16 cellular contexts compared by ENCODE assay signal in genomic region chr1:43451701-43452532, GRCh38. TPM values are rescaled to one million over a fixed set of nuclear protein-coding genes. Genes with fewer than 3 reads are reported as not detected.
DNase-seq lines count a peak whose midpoint lies in the region; ATAC-seq and TF ChIP-seq lines count a peak whose summit lies in the region.
"Had no signal": no experiment of that assay in that cellular context is flagged by ENCODE, and none has a peak within 500 bp of the region (broad histone marks: within the 10 kb centered on the region; RNA-seq: fewer than 3 reads in every experiment).

No MANE protein-coding gene starts in this region.

- peak overlapping the region; percentile 81 for H3K4me3 Mint-ChIP-seq in CD4-positive, alpha-beta T cell
- peak overlapping the region; percentile 78 to 92 (median 85) for H3K4me3 Mint-ChIP-seq in nephron

- H3K27ac ChIP-seq in CD4-positive, alpha-beta T cell (ENCODE audit: low read depth, low read length), result no peak overlapping the region
- H3K27ac ChIP-seq in Panc1 (ENCODE audit: low read length), result no peak overlapping the region
- H3K27ac ChIP-seq in coronary artery, result peak overlapping the region in 1 of 2 donors; percentile 95
- H3K27ac ChIP-seq: C4-2B had no signal

- H3K4me3 ChIP-seq in Panc1 (ENCODE audit: low read depth in 2 of 2, low read length in 2 of 2) (no peak overlapping the region), coronary artery (no peak overlapping the region)

- H3K36me3 Mint-ChIP-seq in CD4-positive, alpha-beta T cell (ENCODE audit: low read depth), result peaks cover 56% of the 10 kb centered on the region
- peaks cover 48% of the 10 kb centered on the region for H3K36me3 Mint-ChIP-seq in nephron (ENCODE audit: low read depth)

- CTCF ChIA-PET in CD4-positive, alpha-beta T cell (lab: Charles Lee), result no interaction called here
- CTCF ChIA-PET in Panc1 (lab: Charles Lee), result interaction anchor here (0.6 kb wide), 1 partner anchor 79 kb away, joined by 4 read pairs; no protein-coding TSS in a partner anchor

- no peak for ATAC-seq in CD4-positive, alpha-beta T cell (ENCODE audit: poor library complexity)
- ATAC-seq in Panc1 (no peak), GM21526 (IDR thresholded peaks at IDR 0.05; ENCODE audit: low FRiP score, unreplicated experiment) (no peak), GM18873 (IDR thresholded peaks at IDR 0.05; ENCODE audit: low FRiP score, unreplicated experiment) (no peak), GM19035 (IDR thresholded peaks at IDR 0.05; ENCODE audit: unreplicated experiment) (no peak)
- ATAC-seq: activated CD4-positive, alpha-beta T cell treated with anti-CD3 and anti-CD28 coated beads for 36 hours; stimulated activated naive B cell treated with anti-CD40 and anti-IgM and Interleukin-4, amounts not matched to agents 10 μg/mL and 1 μg/mL and 100 μg/mL, for 72 hours had no signal

- no peak for TF ChIP-seq CTCF in CD4-positive, alpha-beta T cell (IDR thresholded peaks at IDR 0.05)
- TF ChIP-seq CTCF in Panc1 (IDR thresholded peaks at IDR 0.05), result no peak
- no peak for TF ChIP-seq CTCF in coronary artery (IDR thresholded peaks at IDR 0.05)
- no peak for TF ChIP-seq CTCF in nephron (IDR thresholded peaks at IDR 0.05; ENCODE audit: unreplicated experiment in 3 of 3)

- peak overlapping the region; percentile 84 for H3K27ac Mint-ChIP-seq in CD4-positive, alpha-beta T cell
- H3K27ac Mint-ChIP-seq in nephron, result peak overlapping the region; percentile 61 to 95 (median 92)

- H3K9me3 Mint-ChIP-seq in CD4-positive, alpha-beta T cell, result no peaks in the 10 kb centered on the region
- peaks cover 5% of the 10 kb centered on the region for H3K9me3 Mint-ChIP-seq in nephron

- H3K36me3 ChIP-seq in Panc1 (ENCODE audit: control insufficient read depth, insufficient read depth, low read length), result no peaks in the 10 kb centered on the region

- H3K4me1 ChIP-seq in Panc1 (ENCODE audit: control insufficient read depth, insufficient read depth, low read length), result peaks cover 17% of the 10 kb centered on the region

- peaks cover 6% of the 10 kb centered on the region for H3K27me3 Mint-ChIP-seq in CD4-positive, alpha-beta T cell
- H3K27me3 Mint-ChIP-seq in nephron (ENCODE audit: low read depth), result no peaks in the 10 kb centered on the region

- H3K9me3 ChIP-seq in CD4-positive, alpha-beta T cell (ENCODE audit: control insufficient read depth, low read length), result no peaks in the 10 kb centered on the region
- no peaks in the 10 kb centered on the region for H3K9me3 ChIP-seq in Panc1 (ENCODE audit: control insufficient read depth, insufficient read depth, low read depth, low read length)

- peaks cover 6% of the 10 kb centered on the region for H3K27me3 ChIP-seq in CD4-positive, alpha-beta T cell (ENCODE audit: control insufficient read depth, insufficient read depth, low read length)
- H3K27me3 ChIP-seq in Panc1 (ENCODE audit: control insufficient read depth, insufficient read depth, low read length), result no peaks in the 10 kb centered on the region

- H3K4me1 Mint-ChIP-seq in CD4-positive, alpha-beta T cell (ENCODE audit: low read depth), result peaks cover 20% of the 10 kb centered on the region
- H3K4me1 Mint-ChIP-seq in nephron, result peaks cover 24% of the 10 kb centered on the region

- BruUV-seq in Panc1 (replicated peaks; lab: Mats Ljungman, UMichigan), result TSS peak; percentile 97

- POLR2A ChIA-PET in CD4-positive, alpha-beta T cell (lab: Charles Lee), result no interaction called here
- POLR2A ChIA-PET in Panc1 (lab: Charles Lee), result no interaction called here

- intact Hi-C loops in CD4-positive, alpha-beta T cell (cut with DNase I, micrococcal nuclease), result loop anchor here in 1 of 2 experiments (5.0 to 10.0 kb wide), 2 partner anchors 65 to 493 kb away; partner anchors contain the start of genes IPO13, MED8 and SZT2
- intact Hi-C loops in Panc1 (cut with micrococcal nuclease; ENCODE audit: unreplicated experiment), result no loop called here

- DNase-seq in CD4-positive, alpha-beta T cell, result no peak
- DNase-seq in Panc1 (ENCODE audit: low read depth, low spot score) (no peak), coronary artery (ENCODE audit: low spot score) (peak; percentile 75)
- no peak for DNase-seq in activated T-cell treated with anti-CD3 and anti-CD28 coated beads, Interleukin-2, amount 50 U/mL, for 48 hours
- DNase-seq: activated CD4-positive, alpha-beta T cell treated with anti-CD3 and anti-CD28 coated beads for 36 hours; activated gamma-delta T cell; midbrain; MV-4-11; PC-9; stimulated activated CD4-positive, alpha-beta T cell treated with anti-CD3 and anti-CD28 coated beads, Interleukin-2, amount 100 ng/mL, for 24 hours; stimulated activated naive B cell treated with anti-CD40 and anti-IgM and Interleukin-4, amounts not matched to agents 10 μg/mL and 1 μg/mL and 100 μg/mL, for 72 hours had no signal

- in situ Hi-C loops in Panc1 (cut with HindIII; ENCODE audit: low pct_unique_long_range_greater_than_20kb, low sequenced_read_pairs), result no loop called here

RNA-seq across cellular contexts. Expression of gene HYI, which starts 1.8 kb away (rescaled TPM):
- 10 to 100 TPM; 26.1 to 31.6 TPM for total RNA-seq in CD4-positive, alpha-beta T cell
- 55.3 TPM for total RNA-seq in Panc1 (2021; ENCODE audit: unreplicated experiment)
- 75.3 TPM for polyA plus RNA-seq in Panc1 (2012; ENCODE audit: insufficient read length)
